ENCODE assay signal across 11 cellular contexts in genomic region chr11:1302461-1303073, GRCh38. TPM values are rescaled to one million over a fixed set of nuclear protein-coding genes. Genes with fewer than 3 reads are reported as not detected.
DNase-seq lines count a peak whose midpoint lies in the region; TF ChIP-seq lines count a peak whose summit lies in the region.
"Had no signal": no experiment of that assay in that cellular context is flagged by ENCODE, and none has a peak within 500 bp of the region (broad histone marks: within the 10 kb centered on the region; RNA-seq: fewer than 3 reads in every experiment).

No MANE protein-coding gene starts in this region.

- no peaks in the 10 kb centered on the region for H3K27me3 Mint-ChIP-seq in dendritic cell treated with granulocyte-macrophage colony-stimulating factor and Interleukin-4, amounts not matched to agents 40 ng/mL and 50 ng/mL, for 4 days
- H3K27me3 Mint-ChIP-seq: activated naive CD8-positive, alpha-beta T cell treated with anti-CD3 and anti-CD28 coated beads for 36 hours had no signal

- H3K4me1 ChIP-seq in tibial nerve, result peaks cover 0 to 94% (median 52%) of the 10 kb centered on the region in 4 donors

- peaks cover 94% of the 10 kb centered on the region for H3K36me3 Mint-ChIP-seq in dendritic cell treated with granulocyte-macrophage colony-stimulating factor and Interleukin-4, amounts not matched to agents 40 ng/mL and 50 ng/mL, for 4 days (ENCODE audit: low read depth)
- H3K36me3 Mint-ChIP-seq: activated naive CD8-positive, alpha-beta T cell treated with anti-CD3 and anti-CD28 coated beads for 36 hours had no signal

- peak in 1 of 2 donors; percentile 48 for TF ChIP-seq EP300 in tibial nerve (IDR thresholded peaks at IDR 0.05)

- peaks cover 0 to 25% (median 0%) of the 10 kb centered on the region in 3 donors for H3K36me3 ChIP-seq in tibial nerve

- no peak for TF ChIP-seq POLR2A in tibial nerve (IDR thresholded peaks at IDR 0.05)

- H3K4me3 ChIP-seq in tibial nerve, result no peak overlapping the region

- peak; percentile 53 for DNase-seq in activated effector memory CD4-positive, alpha-beta T cell treated with anti-CD3 and anti-CD28 coated beads, Interleukin-2, amount 50 U/mL, for 16 hours
- DNase-seq in activated effector memory CD4-positive, alpha-beta T cell treated with Interleukin-2 at 50 U/mL for 16 hours, result no peak
- DNase-seq in mesenteric fat pad (ENCODE audit: low spot score) (peak; percentile 69), tibial nerve (ENCODE audit: low spot score in 2 of 2) (no peak), kidney tubule cell (ENCODE audit: low spot score) (no peak), occipital lobe (lab: John Stamatoyannopoulos, UW) (no peak)
- DNase-seq in stimulated activated CD4-positive, alpha-beta T cell treated with anti-CD3 and anti-CD28 coated beads, Interleukin-1b, Interleukin-23, amount 100 ng/mL, for 48 hours, result no peak
- DNase-seq: activated naive CD8-positive, alpha-beta T cell treated with anti-CD3 and anti-CD28 coated beads for 36 hours; DMS153 had no signal

- no peaks in the 10 kb centered on the region for H3K9me3 Mint-ChIP-seq in dendritic cell treated with granulocyte-macrophage colony-stimulating factor and Interleukin-4, amounts not matched to agents 40 ng/mL and 50 ng/mL, for 4 days
- H3K9me3 Mint-ChIP-seq: activated naive CD8-positive, alpha-beta T cell treated with anti-CD3 and anti-CD28 coated beads for 36 hours; T-helper 1 cell treated with Interleukin-12 subunit alpha and Interleukin-12 subunit beta and Interleukin-4 antibody, amounts not matched to agents 30 μg/mL and 1 μg/mL, for 36 hours had no signal

- no peak overlapping the region for H3K4me3 Mint-ChIP-seq in dendritic cell treated with granulocyte-macrophage colony-stimulating factor and Interleukin-4, amounts not matched to agents 40 ng/mL and 50 ng/mL, for 4 days
- H3K4me3 Mint-ChIP-seq: activated naive CD8-positive, alpha-beta T cell treated with anti-CD3 and anti-CD28 coated beads for 36 hours; T-helper 1 cell treated with Interleukin-12 subunit alpha and Interleukin-12 subunit beta and Interleukin-4 antibody, amounts not matched to agents 30 μg/mL and 1 μg/mL, for 36 hours had no signal

- no peak for TF ChIP-seq CTCF in tibial nerve (IDR thresholded peaks at IDR 0.05)

- H3K27ac ChIP-seq in tibial nerve, result peak overlapping the region; percentile 32 to 98 (median 63)

- intact Hi-C loops in dendritic cell treated with granulocyte-macrophage colony-stimulating factor and Interleukin-4, amounts not matched to agents 40 ng/mL and 50 ng/mL, for 4 days (cut with micrococcal nuclease), result no loop called here

- no peaks in the 10 kb centered on the region for H3K27me3 ChIP-seq in tibial nerve

- H3K4me1 Mint-ChIP-seq in dendritic cell treated with granulocyte-macrophage colony-stimulating factor and Interleukin-4, amounts not matched to agents 40 ng/mL and 50 ng/mL, for 4 days (ENCODE audit: low read depth), result peaks cover 96% of the 10 kb centered on the region

- peak overlapping the region; percentile 23 for H3K27ac Mint-ChIP-seq in dendritic cell treated with granulocyte-macrophage colony-stimulating factor and Interleukin-4, amounts not matched to agents 40 ng/mL and 50 ng/mL, for 4 days
- H3K27ac Mint-ChIP-seq: activated naive CD8-positive, alpha-beta T cell treated with anti-CD3 and anti-CD28 coated beads for 36 hours; T-helper 1 cell treated with Interleukin-12 subunit alpha and Interleukin-12 subunit beta and Interleukin-4 antibody, amounts not matched to agents 30 μg/mL and 1 μg/mL, for 36 hours had no signal

- no peaks in the 10 kb centered on the region for H3K9me3 ChIP-seq in tibial nerve

- 56 to 58% methylated on average over 14 of the region's 14 CpGs for WGBS in tibial nerve, 2 donors

RNA-seq across cellular contexts. Expression of gene TOLLIP, which starts 6.9 kb away (rescaled TPM):
- total RNA-seq in mesenteric fat pad, result 63.6 TPM
- 10 to 100 TPM; 50.9 to 89.0 (median 54.9) TPM for total RNA-seq in tibial nerve
- 17.8 TPM for total RNA-seq in occipital lobe

Comparison
In these comparisons a context has a peak if more than half of its experiments do, and no peak if none do; other contexts are left out.
1. DNase-seq: peak in activated effector memory CD4-positive, alpha-beta T cell treated with anti-CD3 and anti-CD28 coated beads, Interleukin-2, amount 50 U/mL, for 16 hours (single experiment) and mesenteric fat pad (single experiment); none in activated effector memory CD4-positive, alpha-beta T cell treated with Interleukin-2 at 50 U/mL for 16 hours (single experiment), tibial nerve (0 of 2), kidney tubule cell (single experiment), occipital lobe (single experiment) and stimulated activated CD4-positive, alpha-beta T cell treated with anti-CD3 and anti-CD28 coated beads, Interleukin-1b, Interleukin-23, amount 100 ng/mL, for 48 hours (single experiment).